Comparison of ENCODE assay signal across 1 cellular context in genomic region chr15:41790756-41791546, GRCh38.
A peak's percentile ranks its signal among the peaks of the same experiment; 100 is the strongest.
TF ChIP-seq lines count a peak whose summit lies in the region.

No MANE protein-coding gene starts in this region.

TF ChIP-seq in SK-N-SH, 30 proteins besides CTCF, POLR2A, EP300 and RAD21 (continued from another document):
- peak; percentile 47; the same call in 1 of the 2 replicates for TF ChIP-seq FOSL2 (IDR thresholded peaks at IDR 0.05; ENCODE audit: borderline replicate concordance, low read depth)
- TF ChIP-seq ZBTB33 (IDR thresholded peaks at IDR 0.05; ENCODE audit: borderline replicate concordance, low read depth) = no peak
- TF ChIP-seq MXI1 (IDR thresholded peaks at IDR 0.05; ENCODE audit: low read depth, low read length) = no peak
- TF ChIP-seq POLR2AphosphoS5 (IDR thresholded peaks at IDR 0.05; ENCODE audit: low read depth, low read length) = no peak
- TF ChIP-seq MEF2A (IDR thresholded peaks at IDR 0.05; ENCODE audit: borderline replicate concordance, low read depth) = no peak
- TF ChIP-seq RXRA (IDR thresholded peaks at IDR 0.05; ENCODE audit: borderline replicate concordance, low read depth) = no peak
- TF ChIP-seq EZH2phosphoT487 (IDR thresholded peaks at IDR 0.05; ENCODE audit: borderline replicate concordance, low read depth) = no peak
- TF ChIP-seq SMC3 (IDR thresholded peaks at IDR 0.05; ENCODE audit: low read depth, low read length) = no peak
- no peak for TF ChIP-seq RCOR1 (IDR thresholded peaks at IDR 0.05; ENCODE audit: low read length)
- peak; percentile 49; the same call in 1 of the 2 replicates for TF ChIP-seq JUND (IDR thresholded peaks at IDR 0.05)
- no peak for TF ChIP-seq FOXM1 (IDR thresholded peaks at IDR 0.05; ENCODE audit: low read depth)
- no peak for TF ChIP-seq IRF3 (IDR thresholded peaks at IDR 0.05; ENCODE audit: low read depth, low read length)
- TF ChIP-seq USF2 (IDR thresholded peaks at IDR 0.05; ENCODE audit: borderline replicate concordance, low read depth, low read length) = no peak
- no peak for TF ChIP-seq ELF1 (IDR thresholded peaks at IDR 0.05)
- no peak for TF ChIP-seq MAX (IDR thresholded peaks at IDR 0.05; ENCODE audit: low read depth)
- no peak for TF ChIP-seq USF1 (IDR thresholded peaks at IDR 0.05; ENCODE audit: borderline replicate concordance, low read depth)
- TF ChIP-seq NRF1 (IDR thresholded peaks at IDR 0.05; ENCODE audit: low read depth, low read length) = no peak
- no peak for TF ChIP-seq TAF1 (IDR thresholded peaks at IDR 0.05; ENCODE audit: borderline replicate concordance, low read depth, low read length)
- no peak; the same call in 1 of the 2 replicates for TF ChIP-seq TEAD4 (IDR thresholded peaks at IDR 0.05; ENCODE audit: borderline replicate concordance, insufficient read depth)
- TF ChIP-seq GATA2 (CRISPR knock-in tag; IDR thresholded peaks at IDR 0.05) = no peak
- TF ChIP-seq YY1 (IDR thresholded peaks at IDR 0.05; ENCODE audit: low read depth) = no peak
- peak; percentile 39; the same call in 1 of the 2 replicates for TF ChIP-seq TCF12 (IDR thresholded peaks at IDR 0.05)
